ENCODE assay signal across 1 cellular context in genomic region chr7:118214051-118214832, GRCh38.
TF ChIP-seq lines count a peak whose summit lies in the region.

No MANE protein-coding gene starts in this region.

TF ChIP-seq in WTC11, 78 proteins besides CTCF, POLR2A, EP300 and RAD21 (continued from another document):
- TF ChIP-seq PREB (CRISPR knock-in tag; IDR thresholded peaks at IDR 0.05; ENCODE audit: borderline replicate concordance) = no peak
- no peak for TF ChIP-seq TEAD4 (CRISPR knock-in tag; IDR thresholded peaks at IDR 0.05)
- peak; percentile 87 for TF ChIP-seq MAX (CRISPR knock-in tag; IDR thresholded peaks at IDR 0.05)
- no peak for TF ChIP-seq ZNF219 (CRISPR knock-in tag; IDR thresholded peaks at IDR 0.05; ENCODE audit: borderline replicate concordance)
- TF ChIP-seq GABPB1 (CRISPR knock-in tag; IDR thresholded peaks at IDR 0.05) = no peak
- TF ChIP-seq ZNF317 (CRISPR knock-in tag; IDR thresholded peaks at IDR 0.05; ENCODE audit: borderline replicate concordance, low read depth) = no peak
- TF ChIP-seq ZNF396 (CRISPR knock-in tag; IDR thresholded peaks at IDR 0.05; ENCODE audit: borderline replicate concordance) = no peak
- no peak for TF ChIP-seq TCF7 (CRISPR knock-in tag; IDR thresholded peaks at IDR 0.05; ENCODE audit: low read depth)
- TF ChIP-seq OVOL2 (CRISPR knock-in tag; IDR thresholded peaks at IDR 0.05; ENCODE audit: borderline replicate concordance) = no peak
- TF ChIP-seq CREB1 (CRISPR knock-in tag; IDR thresholded peaks at IDR 0.05) = no peak
- no peak for TF ChIP-seq ZBTB43 (CRISPR knock-in tag; IDR thresholded peaks at IDR 0.05)
- no peak for TF ChIP-seq NFYB (CRISPR knock-in tag; conservative IDR thresholded peaks at IDR 0.05; ENCODE audit: low read depth)
- 0 out of 2 replicates have a peak, but pooled peaks have one; percentile 33 for TF ChIP-seq TEAD1 (CRISPR knock-in tag; IDR thresholded peaks at IDR 0.05)
- 0 out of 2 replicates have a peak, but pooled peaks have one; percentile 12 for TF ChIP-seq FOXP4 (CRISPR knock-in tag; IDR thresholded peaks at IDR 0.05)
- TF ChIP-seq RELA (CRISPR knock-in tag; IDR thresholded peaks at IDR 0.05; ENCODE audit: borderline replicate concordance) = no peak
